34 cellular contexts compared by ENCODE assay signal in genomic region chr1:78511334-78511733, GRCh38. TPM values are rescaled to one million over a fixed set of nuclear protein-coding genes. Genes with fewer than 3 reads are reported as not detected.
"Had no signal": no experiment of that assay in that cellular context is flagged by ENCODE, and none has a peak within 500 bp of the region (broad histone marks: within the 10 kb centered on the region; RNA-seq: fewer than 3 reads in every experiment).

No MANE protein-coding gene starts in this region.

- ATAC-seq: activated CD8-positive, alpha-beta T cell treated with anti-CD3 and anti-CD28 coated beads for 36 hours; activated naive CD8-positive, alpha-beta T cell treated with anti-CD3 and anti-CD28 coated beads, Interleukin-2, amount 50 U/mL, for 24 hours had no signal

- H3K36me3 Mint-ChIP-seq: activated naive CD4-positive, alpha-beta T cell treated with anti-CD3 and anti-CD28 coated beads, Interleukin-2, amount 10 ng/mL, durations not matched to agents 7 days and 5 days had no signal

- H3K4me1 Mint-ChIP-seq: activated CD4-positive, alpha-beta T cell treated with anti-CD3 and anti-CD28 coated beads, Interleukin-2, amount 10 ng/mL, durations not matched to agents 24 days and 14 days; activated naive CD4-positive, alpha-beta T cell treated with anti-CD3 and anti-CD28 coated beads, Interleukin-2, amount 10 ng/mL, durations not matched to agents 7 days and 5 days; activated naive CD8-positive, alpha-beta T cell treated with anti-CD3 and anti-CD28 coated beads, Interleukin-2, amount 50 U/mL, for 24 hours; brain had no signal

- H3K27me3 Mint-ChIP-seq: activated CD4-positive, alpha-beta T cell treated with anti-CD3 and anti-CD28 coated beads, Interleukin-2, amount 10 ng/mL, durations not matched to agents 24 days and 14 days; activated naive CD4-positive, alpha-beta T cell treated with anti-CD3 and anti-CD28 coated beads, Interleukin-2, amount 10 ng/mL, durations not matched to agents 7 days and 5 days; activated naive CD8-positive, alpha-beta T cell treated with anti-CD3 and anti-CD28 coated beads, Interleukin-2, amount 50 U/mL, for 24 hours; brain had no signal

- H3K4me3 ChIP-seq: PC-9 had no signal

- H3K4me2 ChIP-seq: PC-9 had no signal

- H2AFZ ChIP-seq: PC-9 had no signal

- H3K4me3 Mint-ChIP-seq: activated CD4-positive, alpha-beta T cell treated with anti-CD3 and anti-CD28 coated beads, Interleukin-2, amount 10 ng/mL, durations not matched to agents 24 days and 14 days; activated CD8-positive, alpha-beta T cell treated with anti-CD3 and anti-CD28 coated beads for 36 hours; activated naive CD4-positive, alpha-beta T cell treated with anti-CD3 and anti-CD28 coated beads, Interleukin-2, amount 10 ng/mL, durations not matched to agents 7 days and 5 days; activated naive CD8-positive, alpha-beta T cell; activated naive CD8-positive, alpha-beta T cell treated with anti-CD3 and anti-CD28 coated beads, Interleukin-2, amount 50 U/mL, for 24 hours; activated T-cell treated with anti-CD3 and anti-CD28 coated beads, Interleukin-2, amount 50 U/mL, for 24 hours; brain had no signal

- H3K27ac ChIP-seq: PC-9, VCaP had no signal

- H3K27ac Mint-ChIP-seq: activated CD4-positive, alpha-beta T cell treated with anti-CD3 and anti-CD28 coated beads, Interleukin-2, amount 10 ng/mL, durations not matched to agents 24 days and 14 days; activated CD8-positive, alpha-beta T cell treated with anti-CD3 and anti-CD28 coated beads for 36 hours; activated naive CD4-positive, alpha-beta T cell treated with anti-CD3 and anti-CD28 coated beads, Interleukin-2, amount 10 ng/mL, durations not matched to agents 7 days and 5 days; activated naive CD8-positive, alpha-beta T cell; activated naive CD8-positive, alpha-beta T cell treated with anti-CD3 and anti-CD28 coated beads, Interleukin-2, amount 50 U/mL, for 24 hours; activated T-cell treated with anti-CD3 and anti-CD28 coated beads, Interleukin-2, amount 50 U/mL, for 24 hours; brain had no signal

- DNase-seq: activated CD4-positive, alpha-beta T cell treated with anti-CD3 and anti-CD28 coated beads for 1 hour; activated CD4-positive, alpha-beta T cell treated with anti-CD3 and anti-CD28 coated beads, Interleukin-2, amount 10 ng/mL, durations not matched to agents 24 days and 14 days; activated CD4-positive, alpha-beta T cell treated with anti-CD3 and anti-CD28 coated beads, Interleukin-2, amount 50 U/mL, for 4 hours; activated CD4-positive, CD25-positive, alpha-beta regulatory T cell; activated CD8-positive, alpha-beta T cell treated with anti-CD3 and anti-CD28 coated beads for 36 hours; activated gamma-delta T cell treated with Interleukin-2 at 50 U/mL for 16 hours; activated naive CD4-positive, alpha-beta T cell treated with anti-CD3 and anti-CD28 coated beads, Interleukin-2, amount 10 ng/mL, durations not matched to agents 7 days and 5 days; activated naive CD8-positive, alpha-beta T cell treated with anti-CD3 and anti-CD28 coated beads, Interleukin-2, amount 50 U/mL, for 24 hours; activated T-cell treated with anti-CD3 and anti-CD28 coated beads, Interleukin-2, amount 50 U/mL, for 24 hours; anterior cingulate cortex; caudate nucleus; cerebellar nuclear complex; MM.1S; MV-4-11; NCI-H1092; NCI-H1436 treated with DMSO at 0.1 percent for 48 hours; NCI-H1694 treated with DMSO at 0.1 percent for 48 hours; NCI-H2029; NCI-H510A; NCI-H526; NCI-H748 treated with DMSO at 0.1 percent for 48 hours; NK-92 treated with Interleukin-12 subunit alpha and Interleukin-12 subunit beta, amount 100 ng/mL, for 24 hours; PC-9; Right ventricle myocardium superior; SW 1271; T-helper 1 cell; T-helper 2 cell; T-helper 9 cell had no signal

- FAIRE-seq: RCC 7860 had no signal

RNA-seq across cellular contexts. Expression of gene PTGFR, which starts 20.6 kb away (rescaled TPM):
- total RNA-seq: activated CD4-positive, alpha-beta T cell treated with anti-CD3 and anti-CD28 coated beads, Interleukin-2, amount 10 ng/mL, durations not matched to agents 24 days and 14 days; activated CD8-positive, alpha-beta memory T cell treated with anti-CD3 and anti-CD28 coated beads for 36 hours; activated CD8-positive, alpha-beta T cell treated with anti-CD3 and anti-CD28 coated beads for 36 hours; OCI-LY7; PC-9 had no signal
